ENCODE assay signal across 8 cellular contexts in the genomic region with DNA sequence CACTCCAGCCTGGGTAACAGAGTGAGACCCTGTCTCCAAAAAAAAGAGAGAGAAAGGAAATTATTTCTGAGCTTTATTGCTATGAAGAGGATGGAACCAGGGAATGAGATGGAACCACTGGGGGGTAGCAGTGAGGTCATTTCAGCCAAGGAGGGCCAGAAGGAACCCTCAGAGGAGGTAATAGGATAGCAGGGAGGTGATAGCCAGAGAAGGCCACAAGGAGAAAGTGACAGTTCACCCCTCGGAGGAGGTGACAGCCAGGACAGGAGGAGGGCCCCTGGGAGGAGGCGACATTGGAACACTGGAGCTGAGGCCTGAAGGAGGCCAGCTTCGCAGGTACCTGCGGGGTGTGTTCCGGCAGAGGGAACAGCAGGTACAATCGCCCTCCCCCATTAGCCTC. TPM values are rescaled to one million over a fixed set of nuclear protein-coding genes. Genes with fewer than 3 reads are reported as not detected.
DNase-seq lines count a peak whose midpoint lies in the region; ATAC-seq, FAIRE-seq and TF ChIP-seq lines count a peak whose summit lies in the region.

No MANE protein-coding gene starts in this region.

- peak overlapping the region; percentile 77 for H3K4me3 Mint-ChIP-seq in activated CD8-positive, alpha-beta T cell treated with anti-CD3 and anti-CD28 coated beads, Interleukin-2, amount 10 ng/mL, durations not matched to agents 7 days and 5 days

- POLR2A ChIA-PET in activated CD8-positive, alpha-beta T cell treated with anti-CD3 and anti-CD28 coated beads, Interleukin-2, amount 10 ng/mL, durations not matched to agents 7 days and 5 days (lab: Charles Lee) = interaction anchor here (0.7 to 1.9 kb wide), 6 partner anchors 11 to 493 kb away, joined by 3 to 6 read pairs (median 4); a partner anchor contains a TSS

- peak; percentile 10 for TF ChIP-seq CTCF in D721Med (IDR thresholded peaks at IDR 0.05; ENCODE audit: insufficient read depth, missing control alignments)

- DNase-seq in D721Med (ENCODE audit: insufficient read length, low spot score) (no peak), HUDEP-2 (lab: John Stamatoyannopoulos, UW; ENCODE audit: unreplicated experiment in 76 of 76) (peak in 56 of 76 experiments; percentile 7 to 69 (median 36)), kidney tubule cell (ENCODE audit: low spot score) (peak; percentile 32), activated gamma-delta T cell treated with Interleukin-2 at 50 U/mL for 16 hours (no peak)
- DNase-seq in activated CD8-positive, alpha-beta T cell treated with anti-CD3 and anti-CD28 coated beads, Interleukin-2, amount 10 ng/mL, durations not matched to agents 7 days and 5 days = no peak
- DNase-seq in central memory CD4-positive, alpha-beta T cell = no peak

- H3K36me3 Mint-ChIP-seq in activated CD8-positive, alpha-beta T cell treated with anti-CD3 and anti-CD28 coated beads, Interleukin-2, amount 10 ng/mL, durations not matched to agents 7 days and 5 days (ENCODE audit: low read depth) = peaks cover 14% of the 10 kb centered on the region

- no peak for FAIRE-seq in D721Med (lab: Jason Lieb, UNC)

- H3K27me3 Mint-ChIP-seq in activated CD8-positive, alpha-beta T cell treated with anti-CD3 and anti-CD28 coated beads, Interleukin-2, amount 10 ng/mL, durations not matched to agents 7 days and 5 days (ENCODE audit: low read depth) = peaks cover 4% of the 10 kb centered on the region

- no peaks in the 10 kb centered on the region for H3K9me3 Mint-ChIP-seq in activated CD8-positive, alpha-beta T cell treated with anti-CD3 and anti-CD28 coated beads, Interleukin-2, amount 10 ng/mL, durations not matched to agents 7 days and 5 days (ENCODE audit: insufficient read depth)

- H3K27ac Mint-ChIP-seq in activated CD8-positive, alpha-beta T cell treated with anti-CD3 and anti-CD28 coated beads, Interleukin-2, amount 10 ng/mL, durations not matched to agents 7 days and 5 days = peak overlapping the region; percentile 68

- ATAC-seq in activated CD8-positive, alpha-beta T cell treated with anti-CD3 and anti-CD28 coated beads, Interleukin-2, amount 10 ng/mL, durations not matched to agents 7 days and 5 days = no peak
- ATAC-seq in GM18909 (IDR thresholded peaks at IDR 0.05; ENCODE audit: poor library complexity, unreplicated experiment) = no peak
- no peak for ATAC-seq in HG02938 (IDR thresholded peaks at IDR 0.05; ENCODE audit: unreplicated experiment)

- CTCF ChIA-PET in activated CD8-positive, alpha-beta T cell treated with anti-CD3 and anti-CD28 coated beads, Interleukin-2, amount 10 ng/mL, durations not matched to agents 7 days and 5 days (lab: Charles Lee) = interaction anchor here (0.6 to 5.3 kb wide), 13 partner anchors 10 to 500 kb away, joined by 3 to 63 read pairs (median 3); a partner anchor contains a TSS

- peaks cover 21% of the 10 kb centered on the region for H3K4me1 Mint-ChIP-seq in activated CD8-positive, alpha-beta T cell treated with anti-CD3 and anti-CD28 coated beads, Interleukin-2, amount 10 ng/mL, durations not matched to agents 7 days and 5 days (ENCODE audit: low read depth)

RNA-seq across cellular contexts. Expression of a gene that starts 0.7 kb away (rescaled TPM):
- 10 to 100 TPM; 30.1 to 34.5 TPM for total RNA-seq in activated CD8-positive, alpha-beta T cell treated with anti-CD3 and anti-CD28 coated beads, Interleukin-2, amount 10 ng/mL, durations not matched to agents 7 days and 5 days

RNA-seq across cellular contexts. Expression of a gene that starts 16.8 kb away (rescaled TPM):
- total RNA-seq in activated CD8-positive, alpha-beta T cell treated with anti-CD3 and anti-CD28 coated beads, Interleukin-2, amount 10 ng/mL, durations not matched to agents 7 days and 5 days = 100 to 1,000 TPM; 199 to 215 TPM

RNA-seq across cellular contexts. Expression of a gene that starts 46.3 kb away (rescaled TPM):
- total RNA-seq in activated CD8-positive, alpha-beta T cell treated with anti-CD3 and anti-CD28 coated beads, Interleukin-2, amount 10 ng/mL, durations not matched to agents 7 days and 5 days = not detected

RNA-seq across cellular contexts. Expression of a gene that starts 57.7 kb away (rescaled TPM):
- under 1 TPM; 0.53 to 0.68 TPM for total RNA-seq in activated CD8-positive, alpha-beta T cell treated with anti-CD3 and anti-CD28 coated beads, Interleukin-2, amount 10 ng/mL, durations not matched to agents 7 days and 5 days

RNA-seq across cellular contexts. Expression of a gene that starts 58.3 kb away (rescaled TPM):
- 100 to 1,000 TPM; 462 to 469 TPM for total RNA-seq in activated CD8-positive, alpha-beta T cell treated with anti-CD3 and anti-CD28 coated beads, Interleukin-2, amount 10 ng/mL, durations not matched to agents 7 days and 5 days

Comparison
In these comparisons a context has a peak if more than half of its experiments do, and no peak if none do; other contexts are left out.
1. DNase-seq: peak in HUDEP-2 (56 of 76) and kidney tubule cell (single experiment); none in D721Med (single experiment), activated CD8-positive, alpha-beta T cell treated with anti-CD3 and anti-CD28 coated beads, Interleukin-2, amount 10 ng/mL, durations not matched to agents 7 days and 5 days (single experiment), central memory CD4-positive, alpha-beta T cell (single experiment) and activated gamma-delta T cell treated with Interleukin-2 at 50 U/mL for 16 hours (single experiment).